In genomic region chr11:66799815-66800214, GRCh38 we compare ENCODE assay signal across 6 cellular contexts. TPM values are rescaled to one million over a fixed set of nuclear protein-coding genes. Genes with fewer than 3 reads are reported as not detected.
DNase-seq lines count a peak whose midpoint lies in the region; ATAC-seq, FAIRE-seq and TF ChIP-seq lines count a peak whose summit lies in the region.
"Not testable (repeated sequence)": the region's sequence is repeated elsewhere in the genome, so short reads cannot be mapped to it uniquely, and the experiment has no call there.

No MANE protein-coding gene starts in this region.

- not testable (repeated sequence) for H3K9me2 ChIP-seq in DOHH2 (replicated peaks; ENCODE audit: control insufficient read depth, low read length); OCI-LY1 (ENCODE audit: low read depth, low read length); SU-DHL-6 (replicated peaks; ENCODE audit: insufficient read depth, low read length)

- not testable (repeated sequence) for H3K27me3 ChIP-seq in DOHH2 (ENCODE audit: control insufficient read depth, low read length); OCI-LY1 (ENCODE audit: insufficient read depth, low read length); SU-DHL-6 (ENCODE audit: low read length); K562 (ENCODE audit: control insufficient read depth in 2 of 2, insufficient read depth in 2 of 2, low read length in 2 of 2); spleen (replicated peaks in 1 of 7)

- DNase-seq in GM19239 (ENCODE audit: insufficient read length, low spot score); K562 (ENCODE audit: extremely low read depth in 1 of 4, low spot score in 3 of 4); spleen: not testable (repeated sequence)

- H3K79me2 ChIP-seq in DOHH2 (ENCODE audit: control insufficient read depth, low read length); OCI-LY1 (ENCODE audit: insufficient read depth, low read length); SU-DHL-6 (ENCODE audit: insufficient read depth, low read length); K562 (ENCODE audit: control insufficient read depth, insufficient read depth, low read length): not testable (repeated sequence)

- CTCF ChIA-PET in K562 (lab: Yijun Ruan, JAX; ENCODE audit: low intra/inter-chr PET ratio) = not testable (repeated sequence)

- not testable (repeated sequence) for BruUV-seq in K562 (replicated peaks; lab: Mats Ljungman, UMichigan)

- TF ChIP-seq RAD21 in K562 (CRISPR knock-in tag; conservative IDR thresholded peaks at IDR 0.05 in 1 of 2, IDR thresholded peaks at IDR 0.05 in 1 of 2) = not testable (repeated sequence)

- H3K9ac ChIP-seq in OCI-LY1 (ENCODE audit: low read length) = peak overlapping the region; percentile 59
- H3K9ac ChIP-seq in SU-DHL-6 (ENCODE audit: low read length) = peak overlapping the region; percentile 42
- H3K9ac ChIP-seq in K562 (ENCODE audit: insufficient read depth in 1 of 2, low read depth in 2 of 2, low read length in 2 of 2) = not testable (repeated sequence)

- not testable (repeated sequence) for TF ChIP-seq POLR2A in K562 (conservative IDR thresholded peaks at IDR 0.05); spleen (IDR thresholded peaks at IDR 0.05)

- not testable (repeated sequence) for H4K20me1 ChIP-seq in DOHH2 (ENCODE audit: control insufficient read depth, insufficient read depth, low read depth, low read length); OCI-LY1 (ENCODE audit: insufficient read depth, low read length); SU-DHL-6 (ENCODE audit: low read depth, low read length); K562 (replicated peaks; ENCODE audit: control insufficient read depth, insufficient read depth, low read length)

- intact Hi-C loops in K562 (cut with micrococcal nuclease); spleen (cut with DNase I; ENCODE audit: low total_unique reads): not testable (repeated sequence)

- ATAC-seq in K562 = not testable (repeated sequence)

- FAIRE-seq in GM19239 (lab: Jason Lieb, UNC) = peak; percentile 84
- not testable (repeated sequence) for FAIRE-seq in K562 (lab: Jason Lieb, UNC)

- peak overlapping the region; percentile 89 for H3K4me2 ChIP-seq in DOHH2 (ENCODE audit: low read length)
- not testable (repeated sequence) for H3K4me2 ChIP-seq in OCI-LY1 (ENCODE audit: low read length); K562 (ENCODE audit: insufficient read depth, low read length)
- H3K4me2 ChIP-seq in SU-DHL-6 (ENCODE audit: low read depth, low read length, poor library complexity, severe bottlenecking) = peak overlapping the region; percentile 65

- not testable (repeated sequence) for TF ChIP-seq CTCF in DOHH2 (IDR thresholded peaks at IDR 0.05; ENCODE audit: low read depth, low read length, poor library complexity, severe bottlenecking); OCI-LY1 (IDR thresholded peaks at IDR 0.05; ENCODE audit: low read length); SU-DHL-6 (IDR thresholded peaks at IDR 0.05; ENCODE audit: insufficient read depth, low read length, poor library complexity, severe bottlenecking); K562 (IDR thresholded peaks at IDR 0.05 in 2 of 3, conservative IDR thresholded peaks at IDR 0.05 in 1 of 3; ENCODE audit: insufficient read depth in 2 of 3, low read depth in 1 of 3, low read length in 3 of 3); spleen (IDR thresholded peaks at IDR 0.05 in 8 of 11, conservative IDR thresholded peaks at IDR 0.05 in 3 of 11)

- not testable (repeated sequence) for H3K9me1 ChIP-seq in K562 (ENCODE audit: control insufficient read depth, insufficient read depth, low read length)

- 0 out of 2 replicates have a peak overlapping the region, but pooled peaks have one; percentile 19 for H3K4me3 ChIP-seq in DOHH2 (ENCODE audit: low read length)
- H3K4me3 ChIP-seq in OCI-LY1 (ENCODE audit: low read depth, low read length, poor library complexity, severe bottlenecking); SU-DHL-6 (ENCODE audit: insufficient read depth, low read length, poor library complexity, severe bottlenecking); K562; spleen: not testable (repeated sequence)

- H3K4me1 ChIP-seq in DOHH2 (ENCODE audit: control insufficient read depth, low read length) (peaks cover 79% of the 10 kb centered on the region), OCI-LY1 (ENCODE audit: insufficient read depth, low read length, severe bottlenecking) (peaks cover 46% of the 10 kb centered on the region), spleen (peaks cover 0 to 34% (median 3%) of the 10 kb centered on the region in 6 donors)
- not testable (repeated sequence) for H3K4me1 ChIP-seq in K562 (replicated peaks in 1 of 2; ENCODE audit: control insufficient read depth in 2 of 2, insufficient read depth in 2 of 2, low read length in 2 of 2)

- H3K36me3 ChIP-seq in DOHH2 (ENCODE audit: control insufficient read depth, low read length) (peaks cover 28% of the 10 kb centered on the region), OCI-LY1 (ENCODE audit: insufficient read depth, low read length) (peaks cover 10% of the 10 kb centered on the region; the same call in 1 of the 2 replicates), SU-DHL-6 (ENCODE audit: low read length) (peaks cover 13% of the 10 kb centered on the region; the same call in 1 of the 2 replicates)
- not testable (repeated sequence) for H3K36me3 ChIP-seq in K562 (ENCODE audit: control insufficient read depth, insufficient read depth, low read length); spleen

- in situ Hi-C loops in K562 (cut with MboI) = not testable (repeated sequence)

- not testable (repeated sequence) for TF ChIP-seq EP300 in K562 (IDR thresholded peaks at IDR 0.05; ENCODE audit: low read length)

- not testable (repeated sequence) for H2AFZ ChIP-seq in OCI-LY1 (ENCODE audit: low read length); SU-DHL-6 (ENCODE audit: low read depth, low read length, severe bottlenecking); K562 (ENCODE audit: low read depth, low read length)

- H3F3A ChIP-seq in DOHH2 (ENCODE audit: control insufficient read depth, insufficient read depth) (peaks cover 33% of the 10 kb centered on the region), SU-DHL-6 (ENCODE audit: insufficient read depth) (peaks cover 33% of the 10 kb centered on the region)
- H3F3A ChIP-seq in OCI-LY1 (ENCODE audit: insufficient read depth, low read length) = not testable (repeated sequence)

- H3K9me3 ChIP-seq in DOHH2 (ENCODE audit: control insufficient read depth, insufficient read depth, low read length); OCI-LY1 (ENCODE audit: low read length); SU-DHL-6 (ENCODE audit: insufficient read depth, low read length); K562 (replicated peaks; ENCODE audit: control insufficient read depth, insufficient read depth, low read depth, low read length); spleen: not testable (repeated sequence)

- POLR2A ChIA-PET in K562 (lab: Yijun Ruan, JAX) = interaction anchor here (1.1 kb wide), 1 partner anchor 44 kb away, joined by 3 read pairs; no protein-coding TSS in a partner anchor

- H3K27ac ChIP-seq in DOHH2 (ENCODE audit: low read depth, low read length) = peak overlapping the region; percentile 99
- H3K27ac ChIP-seq in OCI-LY1 (ENCODE audit: low read depth, low read length, poor library complexity, severe bottlenecking) = peak overlapping the region; percentile 97
- H3K27ac ChIP-seq in SU-DHL-6 (ENCODE audit: low read depth, low read length) = peak overlapping the region; percentile 94
- not testable (repeated sequence) for H3K27ac ChIP-seq in K562 (ENCODE audit: extremely low read depth, low read depth, low read length)
- H3K27ac ChIP-seq in spleen = peak overlapping the region in 6 of 8 donors; percentile 56 to 84 (median 71)

RNA-seq across cellular contexts. Expression of gene RCE1, which starts 43.4 kb away (rescaled TPM):
- 20.0 and 55.8 TPM in 2 replicates for total RNA-seq in K562 (2011; cell fraction: chromatin; rRNA removed; ENCODE audit: low replicate concordance)
- total RNA-seq in K562 (2011; cell fraction: nucleolus; rRNA removed) = 76.0 and 85.1 TPM in 2 replicates
- total RNA-seq in K562 (2011; cell fraction: nucleoplasm; rRNA removed) = 47.9 and 52.4 TPM in 2 replicates
- 41.3 and 41.5 TPM in 2 replicates for total RNA-seq in K562 (2014; rRNA removed)
- total RNA-seq in K562 (2014; rRNA removed; fragmentation: Illumina TruSeq; extraction: Trizol) = 8.8 and 10.6 TPM in 2 replicates
- total RNA-seq in K562 (2015; rRNA removed; fragmentation: Illumina TruSeq; extraction: Trizol) = 17.8 and 18.7 TPM in 2 replicates
- total RNA-seq in K562 (2021) = 26.3 and 27.7 TPM in 2 replicates
- 13.9 and 25.0 TPM in 2 replicates for polyA plus RNA-seq in K562 (2011; rRNA removed)
- 36.6 and 88.7 TPM in 2 replicates for polyA plus RNA-seq in K562 (2011; cell fraction: cytosol; rRNA removed)
- 50.0 and 76.3 TPM in 2 replicates for polyA plus RNA-seq in K562 (2011; cell fraction: nucleus; rRNA removed)
- polyA plus RNA-seq in K562 (2012) = 24.5 and 28.6 TPM in 2 replicates
- polyA plus RNA-seq in K562 (2014; fragmentation: Illumina TruSeq; extraction: Trizol) = 15.1 and 20.9 TPM in 2 replicates
- 1 to 10 TPM in 1 of 2 experiments, under 1 TPM in 1; 0.75 to 3.0 TPM for polyA plus RNA-seq in K562 (2014; fragmentation: Nextera tagmentation; extraction: Ambion mirVana)
- 31.1 and 31.9 TPM in 2 replicates for polyA plus RNA-seq in K562 (2014; rRNA removed)
- 6.2 and 7.5 TPM in 2 replicates for polyA minus RNA-seq in K562 (2011; rRNA and poly(A)+ RNA removed)
- 16.9 and 20.8 TPM in 2 replicates for polyA minus RNA-seq in K562 (2011; cell fraction: cytosol; rRNA and poly(A)+ RNA removed)
- 22.8 and 26.4 TPM in 2 replicates for polyA minus RNA-seq in K562 (2011; cell fraction: nucleus; rRNA and poly(A)+ RNA removed)
- total RNA-seq in spleen = 10 to 100 TPM; 14.5 to 27.9 (median 18.1) TPM
- polyA plus RNA-seq in spleen = 10 to 100 TPM; 10.0 to 19.3 (median 14.2) TPM

RNA-seq across cellular contexts. Expression of gene LRFN4, which starts 57.0 kb away (rescaled TPM):
- 6.4 and 27.6 TPM in 2 replicates for total RNA-seq in K562 (2011; cell fraction: chromatin; rRNA removed; ENCODE audit: low replicate concordance)
- total RNA-seq in K562 (2011; cell fraction: nucleolus; rRNA removed) = 47.9 and 52.9 TPM in 2 replicates
- 13.7 and 16.8 TPM in 2 replicates for total RNA-seq in K562 (2011; cell fraction: nucleoplasm; rRNA removed)
- total RNA-seq in K562 (2014; rRNA removed) (41.3 and 53.0 TPM in 2 replicates), K562 (2014; rRNA removed; fragmentation: Illumina TruSeq; extraction: Trizol) (1.1 and 1.5 TPM in 2 replicates), K562 (2015; rRNA removed; fragmentation: Illumina TruSeq; extraction: Trizol) (19.4 and 23.0 TPM in 2 replicates), K562 (2021) (59.5 and 60.1 TPM in 2 replicates), spleen (10 to 100 TPM in 2 of 7 donors, 1 to 10 TPM in 5; 3.3 to 10.3 (median 8.0) TPM)
- polyA plus RNA-seq in K562 (2011; rRNA removed) (6.7 and 11.3 TPM in 2 replicates), K562 (2014; fragmentation: Illumina TruSeq; extraction: Trizol) (1.1 and 9.0 TPM in 2 replicates), K562 (2014; fragmentation: Nextera tagmentation; extraction: Ambion mirVana) (under 1 TPM; 0.10 to 0.14 TPM), K562 (2014; rRNA removed) (31.5 and 32.3 TPM in 2 replicates), spleen (10 to 100 TPM in 1 of 3 donors, 1 to 10 TPM in 2; 3.9 to 12.0 (median 7.9) TPM)
- 17.4 and 75.5 TPM in 2 replicates for polyA plus RNA-seq in K562 (2011; cell fraction: cytosol; rRNA removed)
- polyA plus RNA-seq in K562 (2011; cell fraction: nucleus; rRNA removed) = 36.1 and 82.9 TPM in 2 replicates
- 18.4 and 21.2 TPM in 2 replicates for polyA plus RNA-seq in K562 (2012)
- polyA minus RNA-seq in K562 (2011; rRNA and poly(A)+ RNA removed) = 1.4 and 3.4 TPM in 2 replicates
- polyA minus RNA-seq in K562 (2011; cell fraction: cytosol; rRNA and poly(A)+ RNA removed) = 23.3 and 29.6 TPM in 2 replicates
- 12.9 and 13.5 TPM in 2 replicates for polyA minus RNA-seq in K562 (2011; cell fraction: nucleus; rRNA and poly(A)+ RNA removed)
